32 cellular contexts compared by ENCODE assay signal in the genomic region with DNA sequence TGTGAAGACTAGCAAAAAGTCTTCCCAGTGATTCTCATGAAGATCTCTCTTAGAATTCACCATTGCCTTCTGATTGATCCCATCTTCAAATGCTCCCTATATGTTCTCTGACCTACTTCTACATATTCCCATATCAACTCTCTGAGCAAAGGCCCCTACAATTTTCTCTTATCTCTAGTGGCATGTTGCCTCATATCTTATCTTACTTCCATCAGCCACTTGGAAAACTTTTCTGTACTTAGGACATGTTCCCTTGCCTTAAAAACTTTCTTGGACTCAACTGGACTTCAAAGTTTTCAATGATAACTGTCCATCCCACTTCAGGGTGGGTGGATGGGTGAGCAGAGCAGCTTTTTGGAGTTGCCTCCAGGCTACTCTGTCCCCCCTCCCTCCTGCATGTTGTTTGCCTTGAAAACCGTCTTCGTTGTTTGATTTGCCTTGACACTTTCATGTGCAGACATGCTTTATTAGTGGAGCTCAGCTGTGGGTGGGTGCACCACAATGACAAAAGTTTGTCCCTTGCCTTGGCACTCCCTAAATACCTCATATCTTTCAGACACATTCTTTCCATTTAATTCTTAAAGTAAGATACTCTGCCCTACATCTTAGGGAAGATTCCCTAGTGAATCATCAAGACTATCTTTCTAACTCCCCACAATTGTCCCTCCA. TPM values are rescaled to one million over a fixed set of nuclear protein-coding genes. Genes with fewer than 3 reads are reported as not detected.
"Had no signal": no experiment of that assay in that cellular context is flagged by ENCODE, and none has a peak within 500 bp of the region (broad histone marks: within the 10 kb centered on the region; RNA-seq: fewer than 3 reads in every experiment).

No MANE protein-coding gene starts in this region.

- H3K4me3 Mint-ChIP-seq: mesothelial cell of epicardium; naive thymus-derived CD4-positive, alpha-beta T cell; natural killer cell treated with Interleukin-12 subunit alpha and Interleukin-12 subunit beta and Interleukin-15 and Interleukin-18, amount 100 ng/mL, for 72 hours; stimulated activated effector memory CD8-positive, alpha-beta T cell treated with anti-CD3 and anti-CD28 coated beads, Interleukin-12 subunit alpha, Interleukin-12 subunit beta, amount 100 ng/mL, for 72 hours; stimulated activated naive CD8-positive, alpha-beta T cell treated with anti-CD3 and anti-CD28 coated beads, Interleukin-15, Interleukin-2, amounts not matched to agents 100 ng/mL and 50 ng/mL, for 24 hours had no signal

- H3K27me3 ChIP-seq: hepatocyte, ovary, right atrium auricular region, suprapubic skin, tibial artery, upper lobe of left lung, vagina had no signal

- FAIRE-seq: small intestine had no signal

- ATAC-seq: naive thymus-derived CD4-positive, alpha-beta T cell; natural killer cell treated with Interleukin-12 subunit alpha and Interleukin-12 subunit beta and Interleukin-15 and Interleukin-18, amount 100 ng/mL, for 72 hours; sciatic nerve; stimulated activated effector memory CD8-positive, alpha-beta T cell treated with anti-CD3 and anti-CD28 coated beads, Interleukin-12 subunit alpha, Interleukin-12 subunit beta, amount 100 ng/mL, for 72 hours had no signal

- H3K36me3 Mint-ChIP-seq: mesothelial cell of epicardium; naive thymus-derived CD4-positive, alpha-beta T cell; natural killer cell treated with Interleukin-12 subunit alpha and Interleukin-12 subunit beta and Interleukin-15 and Interleukin-18, amount 100 ng/mL, for 72 hours; stimulated activated effector memory CD8-positive, alpha-beta T cell treated with anti-CD3 and anti-CD28 coated beads, Interleukin-12 subunit alpha, Interleukin-12 subunit beta, amount 100 ng/mL, for 72 hours had no signal

- H3K4me1 Mint-ChIP-seq: mesothelial cell of epicardium; naive thymus-derived CD4-positive, alpha-beta T cell; stimulated activated effector memory CD8-positive, alpha-beta T cell treated with anti-CD3 and anti-CD28 coated beads, Interleukin-12 subunit alpha, Interleukin-12 subunit beta, amount 100 ng/mL, for 72 hours had no signal

- H3K4me1 ChIP-seq: left ventricle myocardium inferior, right atrium auricular region, spleen, suprapubic skin, tibial artery, upper lobe of left lung, vagina had no signal

- H3K9me3 Mint-ChIP-seq: natural killer cell treated with Interleukin-12 subunit alpha and Interleukin-12 subunit beta and Interleukin-15 and Interleukin-18, amount 100 ng/mL, for 72 hours; stimulated activated effector memory CD8-positive, alpha-beta T cell treated with anti-CD3 and anti-CD28 coated beads, Interleukin-12 subunit alpha, Interleukin-12 subunit beta, amount 100 ng/mL, for 72 hours; stimulated activated naive CD8-positive, alpha-beta T cell treated with anti-CD3 and anti-CD28 coated beads, Interleukin-15, Interleukin-2, amounts not matched to agents 100 ng/mL and 50 ng/mL, for 24 hours had no signal

- H3K27ac ChIP-seq: hepatocyte, left ventricle myocardium inferior, ovary, right atrium auricular region, spleen, suprapubic skin, thoracic aorta, tibial artery, upper lobe of left lung, vagina had no signal

- H3K4me2 ChIP-seq: hepatocyte had no signal

- H3K27ac Mint-ChIP-seq: mesothelial cell of epicardium; naive thymus-derived CD4-positive, alpha-beta T cell; natural killer cell treated with Interleukin-12 subunit alpha and Interleukin-12 subunit beta and Interleukin-15 and Interleukin-18, amount 100 ng/mL, for 72 hours; progenitor cell of endocrine pancreas; stimulated activated effector memory CD8-positive, alpha-beta T cell treated with anti-CD3 and anti-CD28 coated beads, Interleukin-12 subunit alpha, Interleukin-12 subunit beta, amount 100 ng/mL, for 72 hours; stimulated activated naive CD8-positive, alpha-beta T cell treated with anti-CD3 and anti-CD28 coated beads, Interleukin-15, Interleukin-2, amounts not matched to agents 100 ng/mL and 50 ng/mL, for 24 hours had no signal

- H3K27me3 Mint-ChIP-seq: progenitor cell of endocrine pancreas had no signal

- H3K4me3 ChIP-seq: hepatocyte, left ventricle myocardium inferior, lung, ovary, right atrium auricular region, spleen, suprapubic skin, thoracic aorta, tibial artery, upper lobe of left lung, vagina had no signal

- H3K36me3 ChIP-seq: left ventricle myocardium inferior, ovary, right atrium auricular region, spleen, suprapubic skin, thoracic aorta, tibial artery, upper lobe of left lung, vagina had no signal

- H3K79me2 ChIP-seq: hepatocyte had no signal

- H2AFZ ChIP-seq: hepatocyte had no signal

- H3K9me3 ChIP-seq: left ventricle myocardium inferior, ovary, right atrium auricular region, spleen, suprapubic skin, thoracic aorta, tibial artery, upper lobe of left lung, vagina had no signal

- DNase-seq: islet precursor cell; left ventricle myocardium inferior; mesendoderm; naive thymus-derived CD4-positive, alpha-beta T cell; ovary; small intestine; spleen; stimulated activated CD4-positive, alpha-beta T cell treated with anti-CD3 and anti-CD28 coated beads, Interleukin-4, amount 100 ng/mL, for 24 hours; stimulated activated naive CD4-positive, alpha-beta T cell; tibial artery; upper lobe of left lung had no signal

RNA-seq across cellular contexts. Expression of a gene that starts 31.9 kb away (rescaled TPM):
- total RNA-seq: hepatocyte; kidney epithelial cell; left ventricle myocardium inferior; lower leg skin; lung; mononuclear cell; naive thymus-derived CD4-positive, alpha-beta T cell; natural killer cell treated with Interleukin-12 subunit alpha and Interleukin-12 subunit beta and Interleukin-15 and Interleukin-18, amount 100 ng/mL, for 72 hours; omental fat pad; progenitor cell of endocrine pancreas; pulmonary artery endothelial cell; renal cortical epithelial cell; right atrium auricular region; sciatic nerve; spleen; subcutaneous adipose tissue; suprapubic skin; thoracic aorta; upper lobe of left lung; vagina had no signal
- polyA plus RNA-seq: lung; naive thymus-derived CD4-positive, alpha-beta T cell; neural cell; small intestine; spleen; urinary bladder had no signal
